In genomic region chr9:83988411-83988810, GRCh38 we compare ENCODE assay signal across 1 cellular context.
TF ChIP-seq lines count a peak whose summit lies in the region.

No MANE protein-coding gene starts in this region.

TF ChIP-seq in IMR-90, 13 proteins besides CTCF, POLR2A, EP300 and RAD21:
- no peak for TF ChIP-seq MAZ (IDR thresholded peaks at IDR 0.05; ENCODE audit: borderline replicate concordance, low read depth, low read length)
- no peak for TF ChIP-seq ELK1 (IDR thresholded peaks at IDR 0.05; ENCODE audit: borderline replicate concordance, low read depth, low read length)
- no peak for TF ChIP-seq RFX5 (IDR thresholded peaks at IDR 0.05; ENCODE audit: low read depth, low read length)
- TF ChIP-seq MXI1 (IDR thresholded peaks at IDR 0.05; ENCODE audit: borderline replicate concordance, low read depth, low read length) = no peak
- TF ChIP-seq CEBPB (IDR thresholded peaks at IDR 0.05; ENCODE audit: low read depth, low read length) = no peak
- TF ChIP-seq MAFK (IDR thresholded peaks at IDR 0.05; ENCODE audit: low read depth, low read length) = no peak
- TF ChIP-seq NFE2L2 (IDR thresholded peaks at IDR 0.05; ENCODE audit: low read depth, low read length) = no peak
- TF ChIP-seq BHLHE40 (IDR thresholded peaks at IDR 0.05; ENCODE audit: low read depth, low read length) = no peak
- no peak for TF ChIP-seq RCOR1 (IDR thresholded peaks at IDR 0.05; ENCODE audit: insufficient replicate concordance, low read length)
- no peak for TF ChIP-seq USF2 (IDR thresholded peaks at IDR 0.05; ENCODE audit: low read depth, low read length)
